ENCODE assay signal across 23 cellular contexts in genomic region chr1:220451541-220451940, GRCh38.
DNase-seq lines count a peak whose midpoint lies in the region; ATAC-seq and TF ChIP-seq lines count a peak whose summit lies in the region.
"Had no signal": no experiment of that assay in that cellular context is flagged by ENCODE, and none has a peak within 500 bp of the region (broad histone marks: within the 10 kb centered on the region; RNA-seq: fewer than 3 reads in every experiment).

No MANE protein-coding gene starts in this region.

- no peak overlapping the region for H2AFZ ChIP-seq in H9 (ENCODE audit: low read length)

- ATAC-seq in Right ventricle myocardium superior (ENCODE audit: poor library complexity) (peak; percentile 79), upper lobe of right lung (peak; percentile 35), GM19467 (IDR thresholded peaks at IDR 0.05; ENCODE audit: unreplicated experiment) (no peak)
- ATAC-seq: A549; activated CD8-positive, alpha-beta T cell treated with anti-CD3 and anti-CD28 coated beads for 36 hours; effector memory CD8-positive, alpha-beta T cell; GM12878; stimulated activated effector memory CD8-positive, alpha-beta T cell treated with anti-CD3 and anti-CD28 coated beads, Interleukin-12 subunit alpha, Interleukin-12 subunit beta, amount 100 ng/mL, for 72 hours; T-helper 17 cell had no signal

- no peak overlapping the region for H3K4me2 ChIP-seq in H9 (ENCODE audit: insufficient read depth, insufficient read length, low read length)
- H3K4me2 ChIP-seq: A549, BLaER1 had no signal

- no peak overlapping the region for H3K9ac ChIP-seq in H9 (ENCODE audit: extremely low read depth, insufficient read length, low read length)
- H3K9ac ChIP-seq: BLaER1 had no signal

- H3K79me1 ChIP-seq in H9 (ENCODE audit: insufficient read depth, low read depth, low read length, poor library complexity, severe bottlenecking), result no peaks in the 10 kb centered on the region

- no peaks in the 10 kb centered on the region for H4K20me1 ChIP-seq in H9 (ENCODE audit: control insufficient read depth, insufficient read depth, insufficient read length)
- H4K20me1 ChIP-seq: BLaER1 had no signal

- H2BK120ac ChIP-seq in H9 (ENCODE audit: low read depth, low read length, poor library complexity, severe bottlenecking), result no peak overlapping the region

- no peak overlapping the region for H3K18ac ChIP-seq in H9 (ENCODE audit: insufficient read length, low read depth, low read length)

- H3K4me3 Mint-ChIP-seq in mesothelial cell of epicardium, result no peak overlapping the region
- H3K4me3 Mint-ChIP-seq in H9, result no peak overlapping the region
- H3K4me3 Mint-ChIP-seq: activated CD8-positive, alpha-beta T cell treated with anti-CD3 and anti-CD28 coated beads for 36 hours; activated T-cell treated with anti-CD3 and anti-CD28 coated beads, Interleukin-2, amount 50 U/mL, for 24 hours; effector memory CD8-positive, alpha-beta T cell; memory B cell; nephron; stimulated activated effector memory CD8-positive, alpha-beta T cell treated with anti-CD3 and anti-CD28 coated beads, Interleukin-12 subunit alpha, Interleukin-12 subunit beta, amount 100 ng/mL, for 72 hours; T-helper 17 cell had no signal

- H3K9me3 ChIP-seq in upper lobe of right lung, result no peaks in the 10 kb centered on the region
- H3K9me3 ChIP-seq in tibial artery, result no peaks in the 10 kb centered on the region
- no peaks in the 10 kb centered on the region for H3K9me3 ChIP-seq in H9 (ENCODE audit: control insufficient read depth, low read depth, low read length)
- H3K9me3 ChIP-seq: A549, ascending aorta, BLaER1, heart right ventricle, tibial nerve had no signal

- no peak for TF ChIP-seq CTCF in mesothelial cell of epicardium (IDR thresholded peaks at IDR 0.05; ENCODE audit: unreplicated experiment)
- no peak for TF ChIP-seq CTCF in upper lobe of right lung (IDR thresholded peaks at IDR 0.05)
- TF ChIP-seq CTCF in tibial artery (IDR thresholded peaks at IDR 0.05), result no peak
- no peak for TF ChIP-seq CTCF in H9 (conservative IDR thresholded peaks at IDR 0.05)

- WGBS in H9 (ENCODE audit: extremely low coverage, insufficient read length, low lambda C conversion rate), result no CpG with 5 or more reads among the region's 4 CpGs

- no peak overlapping the region for H2BK20ac ChIP-seq in H9 (ENCODE audit: low read depth, low read length, poor library complexity, severe bottlenecking)

- no peak overlapping the region for H4K5ac ChIP-seq in H9 (ENCODE audit: insufficient read length, low read depth, low read length)

- H3K4ac ChIP-seq in H9 (ENCODE audit: low read depth, low read length), result no peak overlapping the region

- H3K27ac ChIP-seq in upper lobe of right lung (no peak overlapping the region), tibial artery (no peak overlapping the region), H9 (ENCODE audit: insufficient read length, low read depth, low read length) (no peak overlapping the region)
- H3K27ac ChIP-seq: A549, ascending aorta, BLaER1, heart right ventricle, tibial nerve, WERI-Rb-1 had no signal

- H3K36me3 ChIP-seq in upper lobe of right lung, result no peaks in the 10 kb centered on the region
- H3K36me3 ChIP-seq in tibial artery, result no peaks in the 10 kb centered on the region
- H3K36me3 ChIP-seq: ascending aorta, BLaER1, heart right ventricle, tibial nerve, WERI-Rb-1 had no signal

- no peak overlapping the region for H2BK12ac ChIP-seq in H9 (ENCODE audit: insufficient read length, low read depth, low read length)

- H2AK5ac ChIP-seq in H9 (ENCODE audit: insufficient read length, low read length), result no peak overlapping the region

- H3K27me3 Mint-ChIP-seq in mesothelial cell of epicardium (ENCODE audit: low read depth), result no peaks in the 10 kb centered on the region
- H3K27me3 Mint-ChIP-seq in H9 (ENCODE audit: low read depth), result no peaks in the 10 kb centered on the region

- H3K27me3 ChIP-seq in upper lobe of right lung, result no peaks in the 10 kb centered on the region
- no peaks in the 10 kb centered on the region for H3K27me3 ChIP-seq in tibial artery
- no peaks in the 10 kb centered on the region for H3K27me3 ChIP-seq in H9 (ENCODE audit: insufficient read depth, low read length)
- H3K27me3 ChIP-seq: ascending aorta, BLaER1, heart right ventricle, tibial nerve had no signal

- H3K4me1 Mint-ChIP-seq in mesothelial cell of epicardium (peaks cover 9% of the 10 kb centered on the region), H9 (peaks cover 21 to 23% of the 10 kb centered on the region in 2 experiments)
- H3K4me1 Mint-ChIP-seq: memory B cell; stimulated activated effector memory CD8-positive, alpha-beta T cell treated with anti-CD3 and anti-CD28 coated beads, Interleukin-12 subunit alpha, Interleukin-12 subunit beta, amount 100 ng/mL, for 72 hours; T-helper 17 cell had no signal

- no peaks in the 10 kb centered on the region for H3K23me2 ChIP-seq in H9 (ENCODE audit: insufficient read length, low read depth, low read length, poor library complexity, severe bottlenecking)

- DNase-seq in Right ventricle myocardium superior (no peak), cardiac septum (ENCODE audit: low spot score) (no peak), ecto neural progenitor cell (ENCODE audit: low spot score) (peak; percentile 53), mesothelial cell of epicardium (ENCODE audit: low spot score in 2 of 2, unreplicated experiment in 2 of 2) (no peak), upper lobe of right lung (no peak), tibial artery (no peak), H9 (no peak)
- DNase-seq: activated CD8-positive, alpha-beta T cell treated with anti-CD3 and anti-CD28 coated beads for 36 hours; activated naive CD4-positive, alpha-beta T cell treated with Interleukin-2 at 50 U/mL for 16 hours; activated T-cell treated with anti-CD3 and anti-CD28 coated beads, Interleukin-2, amount 50 U/mL, for 24 hours; effector memory CD8-positive, alpha-beta T cell; heart right ventricle; T-helper 17 cell; WERI-Rb-1 had no signal

- no peak overlapping the region for H4K8ac ChIP-seq in H9 (replicated peaks; ENCODE audit: insufficient read length, low read depth, low read length)

- H4K91ac ChIP-seq in H9 (ENCODE audit: insufficient read length, low read depth, low read length), result no peak overlapping the region

- intact Hi-C loops in Right ventricle myocardium superior (cut with DNase I), result no loop called here
- intact Hi-C loops in cardiac septum (cut with DNase I), result no loop called here
- intact Hi-C loops in upper lobe of right lung (cut with DNase I), result no loop called here
- intact Hi-C loops in tibial artery (cut with DNase I; ENCODE audit: low total_unique reads), result no loop called here

- no peak overlapping the region for H3K23ac ChIP-seq in H9 (ENCODE audit: insufficient read length, low read depth, low read length)

- no peaks in the 10 kb centered on the region for H3K36me3 Mint-ChIP-seq in mesothelial cell of epicardium
- no peaks in the 10 kb centered on the region for H3K36me3 Mint-ChIP-seq in H9 (ENCODE audit: insufficient read depth in 1 of 3, low read depth in 3 of 3)
- H3K36me3 Mint-ChIP-seq: memory B cell; stimulated activated effector memory CD8-positive, alpha-beta T cell treated with anti-CD3 and anti-CD28 coated beads, Interleukin-12 subunit alpha, Interleukin-12 subunit beta, amount 100 ng/mL, for 72 hours had no signal

- no peak overlapping the region for H3T11ph ChIP-seq in H9 (ENCODE audit: low read length)

- no peaks in the 10 kb centered on the region for H3K4me1 ChIP-seq in upper lobe of right lung
- H3K4me1 ChIP-seq in tibial artery, result no peaks in the 10 kb centered on the region
- no peaks in the 10 kb centered on the region for H3K4me1 ChIP-seq in H9 (ENCODE audit: insufficient read depth, low read length)
- H3K4me1 ChIP-seq: A549, ascending aorta, BLaER1 had no signal

- H3K9me3 Mint-ChIP-seq in mesothelial cell of epicardium (peaks cover 14% of the 10 kb centered on the region), H9 (no peaks in the 10 kb centered on the region)
- H3K9me3 Mint-ChIP-seq: activated CD8-positive, alpha-beta T cell treated with anti-CD3 and anti-CD28 coated beads for 36 hours; activated T-cell treated with anti-CD3 and anti-CD28 coated beads, Interleukin-2, amount 50 U/mL, for 24 hours; nephron had no signal

- H2BK5ac ChIP-seq in H9 (ENCODE audit: insufficient read length, low read length), result no peak overlapping the region

- no peak overlapping the region for H2BK15ac ChIP-seq in H9 (ENCODE audit: low read depth, low read length)

- H3K27ac Mint-ChIP-seq in mesothelial cell of epicardium (peak overlapping the region; percentile 0), H9 (no peak overlapping the region)
- H3K27ac Mint-ChIP-seq: activated CD8-positive, alpha-beta T cell treated with anti-CD3 and anti-CD28 coated beads for 36 hours; activated T-cell treated with anti-CD3 and anti-CD28 coated beads, Interleukin-2, amount 50 U/mL, for 24 hours; effector memory CD8-positive, alpha-beta T cell; memory B cell; nephron; stimulated activated effector memory CD8-positive, alpha-beta T cell treated with anti-CD3 and anti-CD28 coated beads, Interleukin-12 subunit alpha, Interleukin-12 subunit beta, amount 100 ng/mL, for 72 hours; T-helper 17 cell had no signal

- no peak overlapping the region for H3K4me3 ChIP-seq in upper lobe of right lung
- H3K4me3 ChIP-seq in tibial artery, result no peak overlapping the region
- H3K4me3 ChIP-seq: A549, ascending aorta, BLaER1, GM12878, heart right ventricle, tibial nerve had no signal

- no peaks in the 10 kb centered on the region for H3K79me2 ChIP-seq in H9 (ENCODE audit: insufficient read depth, low read length)

- H3K14ac ChIP-seq in H9 (ENCODE audit: insufficient read depth, low read length), result no peak overlapping the region

- H3K56ac ChIP-seq in H9 (ENCODE audit: insufficient read length, low read depth, low read length), result no peak overlapping the region
